ENCODE assay signal across 11 cellular contexts in genomic region chr22:30453731-30454510, GRCh38. TPM values are rescaled to one million over a fixed set of nuclear protein-coding genes. Genes with fewer than 3 reads are reported as not detected.
A peak's percentile ranks its signal among the peaks of the same experiment; 100 is the strongest.
DNase-seq lines count a peak whose midpoint lies in the region; TF ChIP-seq lines count a peak whose summit lies in the region.
"Had no signal": no experiment of that assay in that cellular context is flagged by ENCODE, and none has a peak within 500 bp of the region (broad histone marks: within the 10 kb centered on the region; RNA-seq: fewer than 3 reads in every experiment).

No MANE protein-coding gene starts in this region.

- H3K27ac ChIP-seq in OCI-LY3 (ENCODE audit: low read length) (no peak overlapping the region), ascending aorta (no peak overlapping the region)
- H3K27ac ChIP-seq: prostate gland had no signal

- H3K27me3 Mint-ChIP-seq in activated T-cell treated with anti-CD3 and anti-CD28 coated beads, Interleukin-2, amount 50 U/mL, for 24 hours: peaks cover 20% of the 10 kb centered on the region

- H3K9ac ChIP-seq in OCI-LY3 (ENCODE audit: low read length) (no peak overlapping the region), endocrine pancreas (ENCODE audit: control insufficient read depth, insufficient read depth, low read length) (peak overlapping the region; percentile 35)

- H3K9me3 ChIP-seq in BE2C (no peaks in the 10 kb centered on the region), OCI-LY3 (ENCODE audit: insufficient read depth, low read length) (no peaks in the 10 kb centered on the region), endocrine pancreas (ENCODE audit: control insufficient read depth, low read length) (no peaks in the 10 kb centered on the region), ascending aorta (no peaks in the 10 kb centered on the region)
- H3K9me3 ChIP-seq: HAP-1, prostate gland had no signal

- H3K36me3 Mint-ChIP-seq in activated T-cell treated with anti-CD3 and anti-CD28 coated beads, Interleukin-2, amount 50 U/mL, for 24 hours (ENCODE audit: low read depth): no peaks in the 10 kb centered on the region

- no peaks in the 10 kb centered on the region for H3K4me1 ChIP-seq in BE2C
- no peaks in the 10 kb centered on the region for H3K4me1 ChIP-seq in OCI-LY3 (ENCODE audit: low read length)
- no peaks in the 10 kb centered on the region for H3K4me1 ChIP-seq in endocrine pancreas (ENCODE audit: control insufficient read depth, insufficient read depth, low read length)
- no peaks in the 10 kb centered on the region for H3K4me1 ChIP-seq in ascending aorta
- H3K4me1 ChIP-seq: HAP-1, prostate gland had no signal

- TF ChIP-seq CTCF in BE2C (IDR thresholded peaks at IDR 0.05; ENCODE audit: low read depth, low read length): peak; percentile 31
- peak; percentile 12; the same call in 1 of the 2 replicates for TF ChIP-seq CTCF in OCI-LY3 (IDR thresholded peaks at IDR 0.05; ENCODE audit: low read depth, low read length)
- TF ChIP-seq CTCF in ascending aorta (IDR thresholded peaks at IDR 0.05): no peak

- no peaks in the 10 kb centered on the region for H3K79me2 ChIP-seq in OCI-LY3 (ENCODE audit: low read length)

- H3K27me3 ChIP-seq in BE2C (no peaks in the 10 kb centered on the region), OCI-LY3 (ENCODE audit: low read depth, low read length) (peaks cover 10% of the 10 kb centered on the region; the same call in 1 of the 2 replicates), endocrine pancreas (ENCODE audit: control insufficient read depth, insufficient read depth, low read length) (no peaks in the 10 kb centered on the region), ascending aorta (no peaks in the 10 kb centered on the region)

- no peak overlapping the region for H2AFZ ChIP-seq in OCI-LY3 (ENCODE audit: low read depth, low read length)

- H4K20me1 ChIP-seq in OCI-LY3 (ENCODE audit: insufficient read depth, low read length): no peaks in the 10 kb centered on the region

- no peak overlapping the region for H3K4me2 ChIP-seq in OCI-LY3 (ENCODE audit: low read length)

- DNase-seq in BE2C (peak; percentile 28), EH (ENCODE audit: low read depth) (peak; percentile 21), 8988T (no peak), ascending aorta (ENCODE audit: low spot score in 2 of 2) (no peak)
- DNase-seq in stimulated activated CD4-positive, alpha-beta T cell treated with anti-CD3 and anti-CD28 coated beads, Interleukin-2, amount 100 ng/mL, for 48 hours: no peak
- DNase-seq in activated T-cell treated with anti-CD3 and anti-CD28 coated beads, Interleukin-2, amount 50 U/mL, for 24 hours: no peak
- DNase-seq: activated B cell treated with CpG ODN at 0.5 μM for 24 hours had no signal

- intact Hi-C loops in ascending aorta (cut with DNase I): no loop called here

- H3K27ac Mint-ChIP-seq in activated T-cell treated with anti-CD3 and anti-CD28 coated beads, Interleukin-2, amount 50 U/mL, for 24 hours: no peak overlapping the region
- H3K27ac Mint-ChIP-seq: activated B cell treated with CpG ODN at 0.5 μM for 24 hours had no signal

- H3K4me1 Mint-ChIP-seq in activated T-cell treated with anti-CD3 and anti-CD28 coated beads, Interleukin-2, amount 50 U/mL, for 24 hours (ENCODE audit: low read depth): no peaks in the 10 kb centered on the region
- H3K4me1 Mint-ChIP-seq: activated B cell treated with CpG ODN at 0.5 μM for 24 hours had no signal

- H3K4me3 ChIP-seq in BE2C (ENCODE audit: low read depth, low read length) (no peak overlapping the region), OCI-LY3 (ENCODE audit: low read length) (no peak overlapping the region), endocrine pancreas (ENCODE audit: control insufficient read depth, insufficient read depth, low read length) (no peak overlapping the region), ascending aorta (no peak overlapping the region)
- H3K4me3 ChIP-seq: HAP-1, prostate gland had no signal

- no peak overlapping the region for H3K4me3 Mint-ChIP-seq in activated T-cell treated with anti-CD3 and anti-CD28 coated beads, Interleukin-2, amount 50 U/mL, for 24 hours
- H3K4me3 Mint-ChIP-seq: activated B cell treated with CpG ODN at 0.5 μM for 24 hours had no signal

- no peaks in the 10 kb centered on the region for H3K9me3 Mint-ChIP-seq in activated T-cell treated with anti-CD3 and anti-CD28 coated beads, Interleukin-2, amount 50 U/mL, for 24 hours
- H3K9me3 Mint-ChIP-seq: activated B cell treated with CpG ODN at 0.5 μM for 24 hours had no signal

- H3K36me3 ChIP-seq in BE2C (no peaks in the 10 kb centered on the region), OCI-LY3 (replicated peaks; ENCODE audit: low read depth, low read length) (no peaks in the 10 kb centered on the region), endocrine pancreas (ENCODE audit: control insufficient read depth, insufficient read depth, low read length) (no peaks in the 10 kb centered on the region), ascending aorta (no peaks in the 10 kb centered on the region)
- H3K36me3 ChIP-seq: HAP-1, prostate gland had no signal

RNA-seq across cellular contexts. Expression of gene SEC14L3, which starts 17.9 kb away (rescaled TPM):
- polyA plus RNA-seq in BE2C (2012; ENCODE audit: insufficient read depth, insufficient read length, low read depth): not detected
- not detected for total RNA-seq in ascending aorta
- total RNA-seq: activated B cell treated with CpG ODN at 0.5 μM for 24 hours, prostate gland had no signal

RNA-seq across cellular contexts. Expression of gene MTFP1, which starts 28.4 kb away (rescaled TPM):
- 112 TPM for polyA plus RNA-seq in BE2C (2012; ENCODE audit: insufficient read depth, insufficient read length, low read depth)
- total RNA-seq in ascending aorta: 4.5 TPM

RNA-seq across cellular contexts. Expression of gene SEC14L4, which starts 51.6 kb away (rescaled TPM):
- polyA plus RNA-seq in BE2C (2012; ENCODE audit: insufficient read depth, insufficient read length, low read depth): not detected
- total RNA-seq in ascending aorta: not detected
- total RNA-seq: activated B cell treated with CpG ODN at 0.5 μM for 24 hours had no signal

RNA-seq across cellular contexts. Expression of gene SEC14L2, which starts 57.1 kb away (rescaled TPM):
- 1.6 TPM for polyA plus RNA-seq in BE2C (2012; ENCODE audit: insufficient read depth, insufficient read length, low read depth)
- total RNA-seq in ascending aorta: 3.0 TPM

Comparison
In these comparisons a context has a peak if more than half of its experiments do, and no peak if none do; other contexts are left out.
1. DNase-seq: peak in BE2C (single experiment) and EH (single experiment); none in 8988T (single experiment), ascending aorta (0 of 2), stimulated activated CD4-positive, alpha-beta T cell treated with anti-CD3 and anti-CD28 coated beads, Interleukin-2, amount 100 ng/mL, for 48 hours (0 of 2) and activated T-cell treated with anti-CD3 and anti-CD28 coated beads, Interleukin-2, amount 50 U/mL, for 24 hours (single experiment).
2. CTCF ChIP-seq: peak in BE2C (single experiment) and OCI-LY3 (single experiment); none in ascending aorta (0 of 3).